Comparison of ENCODE assay signal across 12 cellular contexts in the genomic region with DNA sequence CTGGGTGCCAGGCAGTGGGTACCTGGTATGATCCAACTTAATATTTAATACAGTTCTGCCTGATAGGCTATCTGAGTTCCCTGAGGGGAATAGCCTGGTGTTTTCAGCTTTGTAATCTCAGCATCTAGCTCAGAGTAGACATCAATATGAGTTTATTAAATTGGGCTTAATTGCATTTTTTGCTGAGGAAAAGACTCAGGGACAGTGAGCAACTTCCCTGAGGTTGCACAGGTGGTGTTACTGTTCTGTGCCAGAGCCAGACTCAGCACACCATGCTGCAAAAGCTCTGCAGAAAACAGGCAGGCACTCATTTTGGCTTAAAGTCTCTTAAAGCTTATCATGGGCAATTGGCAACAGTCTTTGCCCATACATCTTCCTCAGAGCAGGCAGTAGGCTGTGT.
DNase-seq lines count a peak whose midpoint lies in the region; ATAC-seq, FAIRE-seq and TF ChIP-seq lines count a peak whose summit lies in the region.
"Had no signal": no experiment of that assay in that cellular context is flagged by ENCODE, and none has a peak within 500 bp of the region (broad histone marks: within the 10 kb centered on the region; RNA-seq: fewer than 3 reads in every experiment).

No MANE protein-coding gene starts in this region.

- peak in 1 of 2 experiments; percentile 95; a peak in 2 of 4 replicates for TF ChIP-seq EP300 in SK-N-SH (IDR thresholded peaks at IDR 0.05; ENCODE audit: borderline replicate concordance in 1 of 2, low read depth in 1 of 2, low read length in 1 of 2)

- ATAC-seq in heart left ventricle (peak in 3 of 4 donors; percentile 9 to 31 (median 10)), pancreas (peak; percentile 35 to 49 (median 36)), GM19035 (IDR thresholded peaks at IDR 0.05; ENCODE audit: unreplicated experiment) (no peak)
- ATAC-seq: stimulated activated memory B cell treated with anti-CD40 and anti-IgM and Interleukin-4, amounts not matched to agents 10 μg/mL and 1 μg/mL and 100 μg/mL, for 72 hours had no signal

- peak overlapping the region; percentile 61; the same call in 1 of the 2 replicates for H2AFZ ChIP-seq in SK-N-SH (ENCODE audit: low read depth)

- H3K27ac ChIP-seq in C4-2B = peak overlapping the region; percentile 46
- peak overlapping the region; percentile 28 to 55; a peak in 3 of 4 replicates for H3K27ac ChIP-seq in SK-N-SH (ENCODE audit: low read depth in 2 of 2, low read length in 1 of 2)
- H3K27ac ChIP-seq in heart left ventricle = peak overlapping the region; percentile 9 to 66 (median 38)
- H3K27ac ChIP-seq in pancreas = peak overlapping the region; percentile 47 to 90 (median 77)

- CTCF ChIA-PET in SK-N-SH (lab: Yijun Ruan, JAX) = interaction anchor here (1.1 to 1.7 kb wide), 5 partner anchors 16 to 825 kb away, joined by 3 to 7 read pairs (median 4); no protein-coding TSS in a partner anchor

- H3K4me3 ChIP-seq in SK-N-SH (ENCODE audit: low read depth in 2 of 2, low read length in 1 of 2) (no peak overlapping the region), heart left ventricle (no peak overlapping the region), pancreas (no peak overlapping the region)

- POLR2A ChIA-PET in SK-N-SH (lab: Yijun Ruan, JAX) = interaction anchor here (0.7 to 0.9 kb wide), 2 partner anchors 9 to 183 kb away, joined by 3 read pairs; no protein-coding TSS in a partner anchor

- no peaks in the 10 kb centered on the region for H3K27me3 ChIP-seq in SK-N-SH (ENCODE audit: insufficient read depth)
- no peaks in the 10 kb centered on the region for H3K27me3 ChIP-seq in heart left ventricle
- H3K27me3 ChIP-seq in pancreas = no peaks in the 10 kb centered on the region

- H3K36me3 ChIP-seq in SK-N-SH (replicated peaks in 1 of 2; ENCODE audit: control insufficient read depth in 1 of 2, insufficient read depth in 2 of 2, low read length in 1 of 2) = no peaks in the 10 kb centered on the region
- H3K36me3 ChIP-seq in heart left ventricle = no peaks in the 10 kb centered on the region
- no peaks in the 10 kb centered on the region for H3K36me3 ChIP-seq in pancreas

- DNase-seq in SK-N-SH (peak; percentile 48), heart left ventricle (no peak), pancreas (peak in 1 of 6 donors; percentile 18), anterior cingulate cortex (lab: John Stamatoyannopoulos, UW) (no peak), HuH-7 (ENCODE audit: low spot score) (no peak)
- no peak for DNase-seq in activated CD4-positive, alpha-beta T cell treated with anti-CD3 and anti-CD28 coated beads for 48 hours
- DNase-seq: activated CD4-positive, alpha-beta memory T cell treated with anti-CD3 and anti-CD28 coated beads for 36 hours; activated naive CD4-positive, alpha-beta T cell treated with anti-CD3 and anti-CD28 coated beads, Interleukin-2, amount 10 ng/mL, durations not matched to agents 7 days and 5 days; naive B cell had no signal

- TF ChIP-seq POLR2A in heart left ventricle (IDR thresholded peaks at IDR 0.05) = no peak

- no peak for FAIRE-seq in pancreas (lab: Jason Lieb, UNC)

- peak overlapping the region; percentile 6; the same call in 1 of the 2 replicates for H3K4me2 ChIP-seq in SK-N-SH

- no peaks in the 10 kb centered on the region for H3F3A ChIP-seq in SK-N-SH (replicated peaks; ENCODE audit: insufficient read depth)

- H3K4me1 ChIP-seq in SK-N-SH (ENCODE audit: control insufficient read depth in 1 of 2, insufficient read depth in 2 of 2, low read depth in 1 of 2, low read length in 1 of 2) = peaks cover 4 to 19% of the 10 kb centered on the region in 2 experiments; a peak in 3 of 4 replicates
- H3K4me1 ChIP-seq in heart left ventricle = peaks cover 0 to 25% (median 23%) of the 10 kb centered on the region in 12 donors
- peaks cover 18 to 40% (median 31%) of the 10 kb centered on the region in 3 donors for H3K4me1 ChIP-seq in pancreas

- no peaks in the 10 kb centered on the region for H4K20me1 ChIP-seq in SK-N-SH (ENCODE audit: insufficient read depth)

- no peaks in the 10 kb centered on the region for H3K9me2 ChIP-seq in SK-N-SH

- H3K9ac ChIP-seq in SK-N-SH = 0 out of 2 replicates have a peak overlapping the region, but pooled peaks have one; percentile 12

- H3K9me3 ChIP-seq in SK-N-SH (no peaks in the 10 kb centered on the region), heart left ventricle (no peaks in the 10 kb centered on the region), pancreas (no peaks in the 10 kb centered on the region)

- TF ChIP-seq CTCF in C4-2B (conservative IDR thresholded peaks at IDR 0.05) = no peak
- no peak for TF ChIP-seq CTCF in SK-N-SH (IDR thresholded peaks at IDR 0.05)
- TF ChIP-seq CTCF in heart left ventricle (IDR thresholded peaks at IDR 0.05) = no peak
- no peak for TF ChIP-seq CTCF in pancreas (IDR thresholded peaks at IDR 0.05)

- no peak for TF ChIP-seq RAD21 in SK-N-SH (IDR thresholded peaks at IDR 0.05; ENCODE audit: low read length)

- intact Hi-C loops in heart left ventricle (cut with DNase I) (no loop called here), pancreas (cut with DNase I) (no loop called here)

- H3K79me2 ChIP-seq in SK-N-SH (ENCODE audit: insufficient read depth) = no peaks in the 10 kb centered on the region

TF ChIP-seq in SK-N-SH, 30 proteins besides CTCF, POLR2A, EP300 and RAD21 (continues in another document):
- TF ChIP-seq FOSL2 (IDR thresholded peaks at IDR 0.05; ENCODE audit: borderline replicate concordance, low read depth) (no peak), MXI1 (IDR thresholded peaks at IDR 0.05; ENCODE audit: low read depth, low read length) (no peak), RCOR1 (IDR thresholded peaks at IDR 0.05; ENCODE audit: low read length) (peak; percentile 99), IRF3 (IDR thresholded peaks at IDR 0.05; ENCODE audit: low read depth, low read length) (no peak), ELF1 (IDR thresholded peaks at IDR 0.05) (no peak), USF1 (IDR thresholded peaks at IDR 0.05; ENCODE audit: borderline replicate concordance, low read depth) (no peak), MAX (IDR thresholded peaks at IDR 0.05; ENCODE audit: low read depth) (no peak), TEAD4 (IDR thresholded peaks at IDR 0.05; ENCODE audit: borderline replicate concordance, insufficient read depth) (no peak), SMC3 (IDR thresholded peaks at IDR 0.05; ENCODE audit: low read depth, low read length) (peak; percentile 16; the same call in 1 of the 2 replicates), RFX5 (IDR thresholded peaks at IDR 0.05; ENCODE audit: low read length) (no peak), FOXJ3 (CRISPR knock-in tag; IDR thresholded peaks at IDR 0.05) (peak; percentile 66), GABPA (IDR thresholded peaks at IDR 0.05; ENCODE audit: low read depth) (no peak), FOXM1 (IDR thresholded peaks at IDR 0.05; ENCODE audit: low read depth) (no peak), REST (IDR thresholded peaks at IDR 0.05; ENCODE audit: low read depth, low read length) (no peak), USF2 (IDR thresholded peaks at IDR 0.05; ENCODE audit: borderline replicate concordance, low read depth, low read length) (no peak)
